Comparison of ENCODE assay signal across 2 cellular contexts in genomic region chr5:170159101-170159698, GRCh38.
TF ChIP-seq lines count a peak whose summit lies in the region.

No MANE protein-coding gene starts in this region.

TF ChIP-seq in IMR-90, 13 proteins besides CTCF, POLR2A, EP300 and RAD21:
- TF ChIP-seq CEBPB (IDR thresholded peaks at IDR 0.05; ENCODE audit: low read depth, low read length) (no peak), USF2 (IDR thresholded peaks at IDR 0.05; ENCODE audit: low read depth, low read length) (no peak), RCOR1 (IDR thresholded peaks at IDR 0.05; ENCODE audit: insufficient replicate concordance, low read length) (no peak)

TF ChIP-seq in GM23338, 12 proteins besides CTCF, POLR2A, EP300 and RAD21:
- TF ChIP-seq JUNB (IDR thresholded peaks at IDR 0.05; ENCODE audit: unreplicated experiment), result no peak
- no peak for TF ChIP-seq POLR2AphosphoS5 (IDR thresholded peaks at IDR 0.05; ENCODE audit: low read depth)
- no peak for TF ChIP-seq ZNF114 (CRISPR knock-in tag; IDR thresholded peaks at IDR 0.05)
- no peak for TF ChIP-seq STAT1 (IDR thresholded peaks at IDR 0.05; ENCODE audit: unreplicated experiment)
- no peak for TF ChIP-seq ZNF331 (CRISPR knock-in tag; IDR thresholded peaks at IDR 0.05; ENCODE audit: low read depth)
- no peak for TF ChIP-seq EZH2phosphoT487 (IDR thresholded peaks at IDR 0.05; ENCODE audit: unreplicated experiment)
- TF ChIP-seq CREB1 (CRISPR knock-in tag; IDR thresholded peaks at IDR 0.05; ENCODE audit: low read depth), result no peak
- TF ChIP-seq REST (IDR thresholded peaks at IDR 0.05; ENCODE audit: unreplicated experiment), result no peak
- TF ChIP-seq NANOG (IDR thresholded peaks at IDR 0.05; ENCODE audit: borderline replicate concordance), result no peak
- TF ChIP-seq ZNF462 (CRISPR knock-in tag; IDR thresholded peaks at IDR 0.05), result no peak
- TF ChIP-seq ETS1 (IDR thresholded peaks at IDR 0.05), result no peak
- TF ChIP-seq EZH2 (IDR thresholded peaks at IDR 0.05; ENCODE audit: low read depth, unreplicated experiment), result no peak
